19 cellular contexts compared by ENCODE assay signal in genomic region chr5:101160002-101160401, GRCh38.
A peak's percentile ranks its signal among the peaks of the same experiment; 100 is the strongest.
DNase-seq lines count a peak whose midpoint lies in the region; ATAC-seq and FAIRE-seq lines count a peak whose summit lies in the region.
"Had no signal": no experiment of that assay in that cellular context is flagged by ENCODE, and none has a peak within 500 bp of the region (broad histone marks: within the 10 kb centered on the region; RNA-seq: fewer than 3 reads in every experiment).

No MANE protein-coding gene starts in this region.

- peak; percentile 1 for DNase-seq in COLO829 (ENCODE audit: low spot score)
- DNase-seq in SK-MEL-5 (ENCODE audit: low read depth, low spot score): peak; percentile 30
- DNase-seq in frontal cortex (ENCODE audit: low spot score in 2 of 2): peak; percentile 2 to 12
- peak; percentile 91 for DNase-seq in pons (ENCODE audit: low spot score)
- no peak for DNase-seq in GM19240 (ENCODE audit: insufficient read length, low spot score)
- no peak for DNase-seq in activated CD8-positive, alpha-beta memory T cell treated with anti-CD3 and anti-CD28 coated beads, Interleukin-2, amount 50 U/mL, for 4 hours
- DNase-seq in stimulated activated CD4-positive, alpha-beta T cell treated with anti-CD3 and anti-CD28 coated beads, Interleukin-12 subunit alpha, Interleukin-12 subunit beta, amount 100 ng/mL, for 4 hours: no peak
- DNase-seq: BE2C; CD4-positive, alpha-beta T cell; DMS79 treated with DMSO at 0.1 percent for 48 hours; NCI-H1417 treated with DMSO at 0.1 percent for 48 hours; NCI-H1930; NCI-H2171 treated with DMSO at 0.1 percent for 48 hours; NCI-H510A; Peyer's patch had no signal

- in situ Hi-C loops in SK-MEL-5 (cut with HindIII; ENCODE audit: low pct_unique_long_range_greater_than_20kb, low sequenced_read_pairs): no loop called here

- no peak for ATAC-seq in HG03135 (IDR thresholded peaks at IDR 0.05; ENCODE audit: unreplicated experiment)
- ATAC-seq: GM23338, Right ventricle myocardium inferior had no signal

- FAIRE-seq in frontal cortex (lab: Jason Lieb, UNC): peak; percentile 81
- FAIRE-seq: G401.6 had no signal

Comparison
In these comparisons a context has a peak if more than half of its experiments do, and no peak if none do; other contexts are left out.
1. DNase-seq: peak in COLO829 (single experiment), SK-MEL-5 (single experiment), frontal cortex (2 of 2) and pons (single experiment); none in GM19240 (single experiment), activated CD8-positive, alpha-beta memory T cell treated with anti-CD3 and anti-CD28 coated beads, Interleukin-2, amount 50 U/mL, for 4 hours (single experiment) and stimulated activated CD4-positive, alpha-beta T cell treated with anti-CD3 and anti-CD28 coated beads, Interleukin-12 subunit alpha, Interleukin-12 subunit beta, amount 100 ng/mL, for 4 hours (single experiment).